ENCODE assay signal across 8 cellular contexts in the genomic region with DNA sequence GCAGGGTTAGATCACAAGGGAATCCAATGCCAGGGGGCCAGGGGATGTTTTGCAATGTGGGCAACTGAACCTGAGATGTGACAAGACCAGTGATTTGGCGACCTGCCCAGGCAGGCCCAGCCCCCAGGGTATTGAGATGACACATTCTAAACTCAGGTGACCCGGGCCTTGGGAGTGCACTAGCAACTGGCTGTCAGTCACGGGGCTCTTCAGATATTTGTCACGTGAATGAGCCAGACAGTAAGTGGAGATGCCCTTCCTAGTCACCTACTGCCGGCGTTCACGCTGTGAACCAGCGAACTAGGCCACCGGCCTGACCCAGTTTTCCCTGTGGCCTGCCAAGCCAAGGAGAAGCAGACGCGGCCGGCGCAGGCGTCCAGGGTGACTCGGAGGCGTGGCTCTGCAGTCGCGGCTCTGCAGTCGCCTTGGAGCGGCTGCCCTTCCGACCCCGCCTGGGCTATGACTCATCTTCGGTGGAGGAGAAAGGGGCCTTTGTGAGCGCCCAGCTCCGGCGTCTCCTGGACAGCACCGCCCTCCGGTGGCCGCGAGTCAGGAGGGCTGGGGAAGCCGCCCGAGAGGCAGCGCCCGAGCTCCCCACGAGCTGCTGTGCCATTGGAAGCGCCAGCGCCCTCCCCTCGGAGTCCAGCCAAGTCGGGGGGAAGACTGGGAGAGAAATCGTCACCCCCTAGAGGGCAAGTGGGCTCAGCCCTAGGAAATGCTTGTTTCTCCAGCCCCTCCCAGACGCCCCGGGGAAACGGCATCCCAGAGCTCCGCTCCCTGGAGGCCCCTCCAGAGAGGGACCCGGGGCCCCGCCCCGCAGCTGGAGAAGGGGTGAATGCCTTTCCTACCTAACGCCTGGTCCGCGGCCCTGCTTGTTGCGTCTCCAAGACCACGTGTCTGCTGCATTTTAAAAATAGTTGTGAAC. TPM values are rescaled to one million over a fixed set of nuclear protein-coding genes. Genes with fewer than 3 reads are reported as not detected.
DNase-seq lines count a peak whose midpoint lies in the region; ATAC-seq and TF ChIP-seq lines count a peak whose summit lies in the region.

No MANE protein-coding gene starts in this region.

- ATAC-seq in GM18511 (IDR thresholded peaks at IDR 0.05; ENCODE audit: unreplicated experiment) (peak; percentile 91), HG03039 (IDR thresholded peaks at IDR 0.05; ENCODE audit: unreplicated experiment) (peak; percentile 86)

- H3K9me3 ChIP-seq in iPS-18a (ENCODE audit: control insufficient read depth, low read depth, low read length) (no peaks in the 10 kb centered on the region), skeletal muscle satellite cell (replicated peaks; ENCODE audit: low read length) (no peaks in the 10 kb centered on the region)

- peak; percentile 87 for TF ChIP-seq CTCF in brain microvascular endothelial cell (IDR thresholded peaks at IDR 0.05; ENCODE audit: low read depth, low read length, missing control alignments)

- in situ Hi-C loops in brain microvascular endothelial cell (cut with HindIII; ENCODE audit: low pct_ligation_motif_present, low sequenced_read_pairs), result loop anchor here (25.0 kb wide), 1 partner anchor 95 kb away; no protein-coding TSS in a partner anchor

- DNase-seq in 8988T, result peak; percentile 89
- DNase-seq in NCI-H2107 (lab: John Stamatoyannopoulos, UW), result peak; percentile 86
- DNase-seq in UCSD-AML1 (lab: John Stamatoyannopoulos, UW; ENCODE audit: unreplicated experiment), result peak; percentile 97
- DNase-seq in brain microvascular endothelial cell, result peak; percentile 96

- peak overlapping the region; percentile 55 for H3K4me3 ChIP-seq in brain microvascular endothelial cell (ENCODE audit: low read depth, low read length)
- peak overlapping the region; percentile 64 for H3K4me3 ChIP-seq in iPS-18a (ENCODE audit: low read length)
- H3K4me3 ChIP-seq in skeletal muscle satellite cell (ENCODE audit: low read length), result peak overlapping the region; percentile 71

- peaks cover 11% of the 10 kb centered on the region for H3K4me1 ChIP-seq in iPS-18a (ENCODE audit: control insufficient read depth, low read depth, low read length)
- peaks cover 10% of the 10 kb centered on the region for H3K4me1 ChIP-seq in skeletal muscle satellite cell (ENCODE audit: control insufficient read depth, insufficient read depth, low read length)

- peak overlapping the region; percentile 62 for H3K9ac ChIP-seq in iPS-18a (ENCODE audit: low read length)
- peak overlapping the region; percentile 83 for H3K9ac ChIP-seq in skeletal muscle satellite cell (ENCODE audit: low read depth, low read length)

- no peaks in the 10 kb centered on the region for H3K27me3 ChIP-seq in brain microvascular endothelial cell (replicated peaks)
- no peaks in the 10 kb centered on the region for H3K27me3 ChIP-seq in iPS-18a (ENCODE audit: control insufficient read depth, insufficient read depth, low read length)
- no peaks in the 10 kb centered on the region for H3K27me3 ChIP-seq in skeletal muscle satellite cell (ENCODE audit: control insufficient read depth, insufficient read depth, low read length)

- no peaks in the 10 kb centered on the region for H3K36me3 ChIP-seq in brain microvascular endothelial cell (replicated peaks)
- no peaks in the 10 kb centered on the region for H3K36me3 ChIP-seq in iPS-18a (ENCODE audit: control insufficient read depth, low read depth, low read length)
- no peaks in the 10 kb centered on the region for H3K36me3 ChIP-seq in skeletal muscle satellite cell (ENCODE audit: insufficient read depth, low read length)

- H3K4me2 ChIP-seq in skeletal muscle satellite cell (ENCODE audit: low read length), result peak overlapping the region; percentile 85

- peak overlapping the region; percentile 84 for H3K27ac ChIP-seq in brain microvascular endothelial cell
- H3K27ac ChIP-seq in iPS-18a (ENCODE audit: low read length), result no peak overlapping the region

RNA-seq across cellular contexts. Expression of gene WSB1, which starts 38.8 kb away (rescaled TPM):
- total RNA-seq in skeletal muscle satellite cell (2012; rRNA removed), result 77.3 and 86.7 TPM in 2 replicates
